ENCODE assay signal across 2 cellular contexts in genomic region chr1:109027841-109028240, GRCh38.
TF ChIP-seq lines count a peak whose summit lies in the region.

No MANE protein-coding gene starts in this region.

TF ChIP-seq in HEK293, 187 proteins besides CTCF, POLR2A, EP300 and RAD21:
- TF ChIP-seq ZNF664 (tag by site-specific recombination; IDR thresholded peaks at IDR 0.05) (peak; percentile 92), REPIN1 (tag by site-specific recombination; IDR thresholded peaks at IDR 0.05; ENCODE audit: low read depth) (no peak), ZBTB48 (tag by site-specific recombination; IDR thresholded peaks at IDR 0.05) (no peak), KLF17 (tag by site-specific recombination; IDR thresholded peaks at IDR 0.05) (no peak), ZNF677 (tag by site-specific recombination; IDR thresholded peaks at IDR 0.05) (no peak), ZNF394 (tag by site-specific recombination; IDR thresholded peaks at IDR 0.05; ENCODE audit: borderline replicate concordance) (no peak), ZNF623 (tag by site-specific recombination; IDR thresholded peaks at IDR 0.05) (no peak), ZNF184 (tag by site-specific recombination; IDR thresholded peaks at IDR 0.05) (no peak)
TF ChIP-seq in HEK293: peak in this region for 1.

TF ChIP-seq in K562, 482 proteins besides CTCF, POLR2A, EP300 and RAD21:
- TF ChIP-seq, protein P1, sequence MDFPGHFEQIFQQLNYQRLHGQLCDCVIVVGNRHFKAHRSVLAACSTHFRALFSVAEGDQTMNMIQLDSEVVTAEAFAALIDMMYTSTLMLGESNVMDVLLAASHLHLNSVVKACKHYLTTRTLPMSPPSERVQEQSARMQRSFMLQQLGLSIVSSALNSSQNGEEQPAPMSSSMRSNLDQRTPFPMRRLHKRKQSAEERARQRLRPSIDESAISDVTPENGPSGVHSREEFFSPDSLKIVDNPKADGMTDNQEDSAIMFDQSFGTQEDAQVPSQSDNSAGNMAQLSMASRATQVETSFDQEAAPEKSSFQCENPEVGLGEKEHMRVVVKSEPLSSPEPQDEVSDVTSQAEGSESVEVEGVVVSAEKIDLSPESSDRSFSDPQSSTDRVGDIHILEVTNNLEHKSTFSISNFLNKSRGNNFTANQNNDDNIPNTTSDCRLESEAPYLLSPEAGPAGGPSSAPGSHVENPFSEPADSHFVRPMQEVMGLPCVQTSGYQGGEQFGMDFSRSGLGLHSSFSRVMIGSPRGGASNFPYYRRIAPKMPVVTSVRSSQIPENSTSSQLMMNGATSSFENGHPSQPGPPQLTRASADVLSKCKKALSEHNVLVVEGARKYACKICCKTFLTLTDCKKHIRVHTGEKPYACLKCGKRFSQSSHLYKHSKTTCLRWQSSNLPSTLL (IDR thresholded peaks at IDR 0.05), result no peak
- no peak for TF ChIP-seq IRF2 (CRISPR knock-in tag; IDR thresholded peaks at IDR 0.05)
- no peak for TF ChIP-seq DNMT1 (IDR thresholded peaks at IDR 0.05)
- no peak for TF ChIP-seq PHF21A (IDR thresholded peaks at IDR 0.05; ENCODE audit: borderline replicate concordance, low read depth)
- TF ChIP-seq HDAC3 (IDR thresholded peaks at IDR 0.05; ENCODE audit: borderline replicate concordance, partially characterized antibody), result no peak
- TF ChIP-seq POLR2H (tag; IDR thresholded peaks at IDR 0.05; ENCODE audit: low read depth), result no peak
- TF ChIP-seq ZNF263 (CRISPR knock-in tag; IDR thresholded peaks at IDR 0.05; ENCODE audit: borderline replicate concordance), result no peak
- TF ChIP-seq NELFE (IDR thresholded peaks at IDR 0.05; ENCODE audit: insufficient read depth, insufficient read length), result no peak
- no peak for TF ChIP-seq SFPQ (IDR thresholded peaks at IDR 0.05; ENCODE audit: low read depth, low read length)
- no peak for TF ChIP-seq HNRNPUL1 (IDR thresholded peaks at IDR 0.05; ENCODE audit: low read length)
- no peak for TF ChIP-seq ZEB2 (IDR thresholded peaks at IDR 0.05)
- no peak for TF ChIP-seq TAF15 (IDR thresholded peaks at IDR 0.05; ENCODE audit: low read depth, low read length)
- TF ChIP-seq HMG20A (CRISPR knock-in tag; conservative IDR thresholded peaks at IDR 0.05), result no peak
- TF ChIP-seq ATF6 (CRISPR knock-in tag; IDR thresholded peaks at IDR 0.05), result no peak
- TF ChIP-seq, protein P2, sequence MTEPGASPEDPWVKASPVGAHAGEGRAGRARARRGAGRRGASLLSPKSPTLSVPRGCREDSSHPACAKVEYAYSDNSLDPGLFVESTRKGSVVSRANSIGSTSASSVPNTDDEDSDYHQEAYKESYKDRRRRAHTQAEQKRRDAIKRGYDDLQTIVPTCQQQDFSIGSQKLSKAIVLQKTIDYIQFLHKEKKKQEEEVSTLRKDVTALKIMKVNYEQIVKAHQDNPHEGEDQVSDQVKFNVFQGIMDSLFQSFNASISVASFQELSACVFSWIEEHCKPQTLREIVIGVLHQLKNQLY (CRISPR knock-in tag; conservative IDR thresholded peaks at IDR 0.05), result no peak
- TF ChIP-seq, protein P3, sequence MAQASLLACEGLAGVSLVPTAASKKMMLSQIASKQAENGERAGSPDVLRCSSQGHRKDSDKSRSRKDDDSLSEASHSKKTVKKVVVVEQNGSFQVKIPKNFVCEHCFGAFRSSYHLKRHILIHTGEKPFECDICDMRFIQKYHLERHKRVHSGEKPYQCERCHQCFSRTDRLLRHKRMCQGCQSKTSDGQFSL (CRISPR knock-in tag; IDR thresholded peaks at IDR 0.05), result no peak
- TF ChIP-seq, protein P3 (tag; IDR thresholded peaks at IDR 0.05), result no peak
- no peak for TF ChIP-seq HDAC6 (IDR thresholded peaks at IDR 0.05; ENCODE audit: low read depth, low read length)
- no peak for TF ChIP-seq KAT7 (CRISPR knock-in tag; IDR thresholded peaks at IDR 0.05; ENCODE audit: borderline replicate concordance)
- TF ChIP-seq KLF6 (CRISPR knock-in tag; IDR thresholded peaks at IDR 0.05; ENCODE audit: borderline replicate concordance), result no peak
- TF ChIP-seq CSDE1 (IDR thresholded peaks at IDR 0.05), result no peak
